ENCODE assay signal across 25 cellular contexts in the genomic region with DNA sequence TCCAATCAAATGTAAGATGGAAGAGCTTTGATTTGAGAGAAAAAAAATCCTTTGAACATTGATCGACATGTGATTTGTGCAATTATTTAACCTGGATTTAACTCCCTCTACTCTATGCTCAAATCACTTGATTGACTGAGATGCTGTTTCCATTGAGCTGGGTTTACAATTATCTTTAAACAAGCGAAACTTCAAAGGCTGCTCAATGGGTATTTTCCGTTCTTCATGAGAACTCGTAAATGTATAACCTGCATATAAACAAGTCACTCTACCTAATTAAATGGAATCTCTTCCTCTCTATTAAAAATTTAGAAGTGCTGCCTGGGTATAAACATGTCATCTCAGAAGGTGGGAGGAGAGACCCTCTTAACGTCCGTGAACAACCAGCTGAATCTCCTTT.
DNase-seq lines count a peak whose midpoint lies in the region; ATAC-seq and TF ChIP-seq lines count a peak whose summit lies in the region.
"Had no signal": no experiment of that assay in that cellular context is flagged by ENCODE, and none has a peak within 500 bp of the region (broad histone marks: within the 10 kb centered on the region; RNA-seq: fewer than 3 reads in every experiment).

No MANE protein-coding gene starts in this region.

- H3K4me3 Mint-ChIP-seq in GM23338, result no peak overlapping the region
- H3K4me3 Mint-ChIP-seq in neural progenitor cell, result no peak overlapping the region
- no peak overlapping the region for H3K4me3 Mint-ChIP-seq in osteocyte (ENCODE audit: unreplicated experiment)
- H3K4me3 Mint-ChIP-seq: B cell; CD8-positive, alpha-beta T cell; T-helper 2 cell treated with Interferon-gamma antibody and Interleukin-4, amounts not matched to agents 5 μg/mL and 100 μg/mL, for 36 hours had no signal

- H4K20me1 ChIP-seq in GM23338 (replicated peaks; ENCODE audit: insufficient read depth) (no peaks in the 10 kb centered on the region), neural progenitor cell (ENCODE audit: low read depth) (no peaks in the 10 kb centered on the region)

- H3K27me3 Mint-ChIP-seq in GM23338 (ENCODE audit: insufficient read depth, low read depth, poor library complexity), result peaks cover 3% of the 10 kb centered on the region
- peaks cover 8% of the 10 kb centered on the region for H3K27me3 Mint-ChIP-seq in neural progenitor cell (ENCODE audit: insufficient read depth, low read depth)
- peaks cover 67% of the 10 kb centered on the region for H3K27me3 Mint-ChIP-seq in osteocyte (ENCODE audit: unreplicated experiment)

- H3K27ac Mint-ChIP-seq in GM23338 (no peak overlapping the region), neural progenitor cell (no peak overlapping the region), osteocyte (ENCODE audit: unreplicated experiment) (no peak overlapping the region)
- H3K27ac Mint-ChIP-seq: B cell; CD8-positive, alpha-beta T cell; T-helper 2 cell treated with Interferon-gamma antibody and Interleukin-4, amounts not matched to agents 5 μg/mL and 100 μg/mL, for 36 hours had no signal

- H3K9me2 ChIP-seq in GM23338 (ENCODE audit: insufficient read depth), result no peaks in the 10 kb centered on the region

- no peaks in the 10 kb centered on the region for H3K36me3 Mint-ChIP-seq in GM23338 (ENCODE audit: low read depth)
- H3K36me3 Mint-ChIP-seq in neural progenitor cell, result no peaks in the 10 kb centered on the region
- H3K36me3 Mint-ChIP-seq in osteocyte (ENCODE audit: unreplicated experiment), result no peaks in the 10 kb centered on the region
- H3K36me3 Mint-ChIP-seq: CD8-positive, alpha-beta T cell had no signal

- H3K79me2 ChIP-seq in GM23338 (replicated peaks; ENCODE audit: insufficient read depth) (no peaks in the 10 kb centered on the region), neural progenitor cell (ENCODE audit: low read depth) (no peaks in the 10 kb centered on the region)

- no peak overlapping the region for H3K9ac ChIP-seq in neural progenitor cell

- peaks cover 27% of the 10 kb centered on the region for H3K4me1 ChIP-seq in GM23338 (ENCODE audit: insufficient read depth)
- peaks cover 29% of the 10 kb centered on the region for H3K4me1 ChIP-seq in neural progenitor cell

- no peak for ATAC-seq in GM23338
- ATAC-seq: CD8-positive, alpha-beta T cell; K562; Right ventricle myocardium inferior had no signal

- H3F3A ChIP-seq in GM23338 (replicated peaks; ENCODE audit: low read depth) (no peaks in the 10 kb centered on the region), neural progenitor cell (ENCODE audit: low read depth) (peaks cover 20% of the 10 kb centered on the region)

- TF ChIP-seq CTCF in GM23338 (conservative IDR thresholded peaks at IDR 0.05; ENCODE audit: low read depth in 2 of 2) (no peak), neural progenitor cell (IDR thresholded peaks at IDR 0.05) (no peak), osteocyte (IDR thresholded peaks at IDR 0.05) (no peak)

- H3K9me3 Mint-ChIP-seq in GM23338 (no peaks in the 10 kb centered on the region), neural progenitor cell (no peaks in the 10 kb centered on the region), osteocyte (ENCODE audit: unreplicated experiment) (no peaks in the 10 kb centered on the region)
- H3K9me3 Mint-ChIP-seq: CD8-positive, alpha-beta T cell; T-helper 2 cell treated with Interferon-gamma antibody and Interleukin-4, amounts not matched to agents 5 μg/mL and 100 μg/mL, for 36 hours had no signal

- H3K27ac ChIP-seq in GM23338 (ENCODE audit: low read depth) (no peak overlapping the region), neural progenitor cell (no peak overlapping the region)
- H3K27ac ChIP-seq: C4-2B, PC-9 had no signal

- H3K27me3 ChIP-seq in GM23338 (ENCODE audit: insufficient read depth) (no peaks in the 10 kb centered on the region), neural progenitor cell (no peaks in the 10 kb centered on the region)

- no peak overlapping the region for H3K4me3 ChIP-seq in GM23338
- no peak overlapping the region for H3K4me3 ChIP-seq in neural progenitor cell
- H3K4me3 ChIP-seq: K562, PC-9 had no signal

- H3K4me1 Mint-ChIP-seq in GM23338, result peaks cover 40% of the 10 kb centered on the region
- peaks cover 30% of the 10 kb centered on the region for H3K4me1 Mint-ChIP-seq in neural progenitor cell
- H3K4me1 Mint-ChIP-seq in osteocyte (ENCODE audit: unreplicated experiment), result peaks cover 22% of the 10 kb centered on the region

- no peaks in the 10 kb centered on the region for H3K9me3 ChIP-seq in neural progenitor cell (ENCODE audit: low read depth)

- H3K4me2 ChIP-seq in GM23338, result 0 out of 2 replicates have a peak overlapping the region, but pooled peaks have one; percentile 3
- H3K4me2 ChIP-seq in neural progenitor cell, result peak overlapping the region; percentile 29

- POLR2A ChIA-PET in HEK293T (lab: Yijun Ruan, JAX), result interaction anchor here (1.0 kb wide), 1 partner anchor 10 kb away, joined by 3 read pairs; no protein-coding TSS in a partner anchor

- H2AFZ ChIP-seq in GM23338, result no peak overlapping the region
- H2AFZ ChIP-seq in neural progenitor cell (replicated peaks), result no peak overlapping the region

- H3K36me3 ChIP-seq in GM23338 (ENCODE audit: insufficient read depth) (no peaks in the 10 kb centered on the region), neural progenitor cell (no peaks in the 10 kb centered on the region)

- CTCF ChIA-PET in HEK293T (lab: Yijun Ruan, JAX), result interaction anchor here (0.7 to 1.9 kb wide), 7 partner anchors 49 to 635 kb away, joined by 3 to 9 read pairs (median 5); no protein-coding TSS in a partner anchor

- DNase-seq in GM23338 (ENCODE audit: low spot score), result no peak
- no peak for DNase-seq in HEK293T (ENCODE audit: extremely low spot score)
- DNase-seq in NCI-H748 (lab: John Stamatoyannopoulos, UW; ENCODE audit: unreplicated experiment), result peak; percentile 43
- no peak for DNase-seq in neural progenitor cell (ENCODE audit: low spot score)
- DNase-seq in COLO829 (ENCODE audit: low spot score), result no peak
- no peak for DNase-seq in osteocyte (ENCODE audit: extremely low spot score, unreplicated experiment)
- DNase-seq in dedifferentiated amniotic fluid mesenchymal stem cell (ENCODE audit: extremely low spot score), result no peak
- DNase-seq: CD8-positive, alpha-beta T cell; DMS 273 treated with DMSO at 0.1 percent for 48 hours; DND-41; Kasumi-1; NCI-H1092 treated with DMSO at 0.1 percent for 48 hours; NCI-H1694; NCI-H2029 treated with DMSO at 0.1 percent for 48 hours; NCI-H2171 treated with DMSO at 0.1 percent for 48 hours; NCI-H345; NCI-H524 treated with DMSO at 0.1 percent for 48 hours; NK-92 treated with Interleukin-12 subunit alpha and Interleukin-12 subunit beta, amount 100 ng/mL, for 24 hours; PC-9; T-helper 1 cell had no signal

TF ChIP-seq in GM23338, 12 proteins besides CTCF, POLR2A, EP300 and RAD21 (continues in another document):
- no peak for TF ChIP-seq JUNB (IDR thresholded peaks at IDR 0.05; ENCODE audit: unreplicated experiment)
- TF ChIP-seq, protein P1, sequence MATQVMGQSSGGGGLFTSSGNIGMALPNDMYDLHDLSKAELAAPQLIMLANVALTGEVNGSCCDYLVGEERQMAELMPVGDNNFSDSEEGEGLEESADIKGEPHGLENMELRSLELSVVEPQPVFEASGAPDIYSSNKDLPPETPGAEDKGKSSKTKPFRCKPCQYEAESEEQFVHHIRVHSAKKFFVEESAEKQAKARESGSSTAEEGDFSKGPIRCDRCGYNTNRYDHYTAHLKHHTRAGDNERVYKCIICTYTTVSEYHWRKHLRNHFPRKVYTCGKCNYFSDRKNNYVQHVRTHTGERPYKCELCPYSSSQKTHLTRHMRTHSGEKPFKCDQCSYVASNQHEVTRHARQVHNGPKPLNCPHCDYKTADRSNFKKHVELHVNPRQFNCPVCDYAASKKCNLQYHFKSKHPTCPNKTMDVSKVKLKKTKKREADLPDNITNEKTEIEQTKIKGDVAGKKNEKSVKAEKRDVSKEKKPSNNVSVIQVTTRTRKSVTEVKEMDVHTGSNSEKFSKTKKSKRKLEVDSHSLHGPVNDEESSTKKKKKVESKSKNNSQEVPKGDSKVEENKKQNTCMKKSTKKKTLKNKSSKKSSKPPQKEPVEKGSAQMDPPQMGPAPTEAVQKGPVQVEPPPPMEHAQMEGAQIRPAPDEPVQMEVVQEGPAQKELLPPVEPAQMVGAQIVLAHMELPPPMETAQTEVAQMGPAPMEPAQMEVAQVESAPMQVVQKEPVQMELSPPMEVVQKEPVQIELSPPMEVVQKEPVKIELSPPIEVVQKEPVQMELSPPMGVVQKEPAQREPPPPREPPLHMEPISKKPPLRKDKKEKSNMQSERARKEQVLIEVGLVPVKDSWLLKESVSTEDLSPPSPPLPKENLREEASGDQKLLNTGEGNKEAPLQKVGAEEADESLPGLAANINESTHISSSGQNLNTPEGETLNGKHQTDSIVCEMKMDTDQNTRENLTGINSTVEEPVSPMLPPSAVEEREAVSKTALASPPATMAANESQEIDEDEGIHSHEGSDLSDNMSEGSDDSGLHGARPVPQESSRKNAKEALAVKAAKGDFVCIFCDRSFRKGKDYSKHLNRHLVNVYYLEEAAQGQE (IDR thresholded peaks at IDR 0.05; ENCODE audit: unreplicated experiment), result no peak
- TF ChIP-seq EZH2 (IDR thresholded peaks at IDR 0.05; ENCODE audit: low read depth, unreplicated experiment), result no peak

TF ChIP-seq in HEK293T, 16 proteins besides CTCF, POLR2A, EP300 and RAD21 (continues in another document):
- TF ChIP-seq BHLHE40 (IDR thresholded peaks at IDR 0.05; ENCODE audit: borderline replicate concordance), result no peak
- no peak for TF ChIP-seq TARDBP (IDR thresholded peaks at IDR 0.05)
- TF ChIP-seq FOXM1 (IDR thresholded peaks at IDR 0.05; ENCODE audit: borderline replicate concordance), result no peak
- TF ChIP-seq ZNF384 (IDR thresholded peaks at IDR 0.05), result no peak
- TF ChIP-seq, protein P2, sequence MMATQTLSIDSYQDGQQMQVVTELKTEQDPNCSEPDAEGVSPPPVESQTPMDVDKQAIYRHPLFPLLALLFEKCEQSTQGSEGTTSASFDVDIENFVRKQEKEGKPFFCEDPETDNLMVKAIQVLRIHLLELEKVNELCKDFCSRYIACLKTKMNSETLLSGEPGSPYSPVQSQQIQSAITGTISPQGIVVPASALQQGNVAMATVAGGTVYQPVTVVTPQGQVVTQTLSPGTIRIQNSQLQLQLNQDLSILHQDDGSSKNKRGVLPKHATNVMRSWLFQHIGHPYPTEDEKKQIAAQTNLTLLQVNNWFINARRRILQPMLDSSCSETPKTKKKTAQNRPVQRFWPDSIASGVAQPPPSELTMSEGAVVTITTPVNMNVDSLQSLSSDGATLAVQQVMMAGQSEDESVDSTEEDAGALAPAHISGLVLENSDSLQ (IDR thresholded peaks at IDR 0.05), result peak; percentile 58; the same call in 1 of the 2 replicates
- TF ChIP-seq FOXK2 (IDR thresholded peaks at IDR 0.05), result no peak
- no peak for TF ChIP-seq ELF4 (IDR thresholded peaks at IDR 0.05)
- TF ChIP-seq SUZ12 (IDR thresholded peaks at IDR 0.05), result no peak
- TF ChIP-seq CTBP1 (IDR thresholded peaks at IDR 0.05; ENCODE audit: borderline replicate concordance), result 0 out of 2 replicates have a peak, but pooled peaks have one; percentile 7
- no peak for TF ChIP-seq ARNT (IDR thresholded peaks at IDR 0.05)
- no peak for TF ChIP-seq LEF1 (IDR thresholded peaks at IDR 0.05; ENCODE audit: borderline replicate concordance)
- no peak for TF ChIP-seq SP1 (IDR thresholded peaks at IDR 0.05)
- no peak for TF ChIP-seq HDGF (IDR thresholded peaks at IDR 0.05; ENCODE audit: borderline replicate concordance)
